In the genomic region with DNA sequence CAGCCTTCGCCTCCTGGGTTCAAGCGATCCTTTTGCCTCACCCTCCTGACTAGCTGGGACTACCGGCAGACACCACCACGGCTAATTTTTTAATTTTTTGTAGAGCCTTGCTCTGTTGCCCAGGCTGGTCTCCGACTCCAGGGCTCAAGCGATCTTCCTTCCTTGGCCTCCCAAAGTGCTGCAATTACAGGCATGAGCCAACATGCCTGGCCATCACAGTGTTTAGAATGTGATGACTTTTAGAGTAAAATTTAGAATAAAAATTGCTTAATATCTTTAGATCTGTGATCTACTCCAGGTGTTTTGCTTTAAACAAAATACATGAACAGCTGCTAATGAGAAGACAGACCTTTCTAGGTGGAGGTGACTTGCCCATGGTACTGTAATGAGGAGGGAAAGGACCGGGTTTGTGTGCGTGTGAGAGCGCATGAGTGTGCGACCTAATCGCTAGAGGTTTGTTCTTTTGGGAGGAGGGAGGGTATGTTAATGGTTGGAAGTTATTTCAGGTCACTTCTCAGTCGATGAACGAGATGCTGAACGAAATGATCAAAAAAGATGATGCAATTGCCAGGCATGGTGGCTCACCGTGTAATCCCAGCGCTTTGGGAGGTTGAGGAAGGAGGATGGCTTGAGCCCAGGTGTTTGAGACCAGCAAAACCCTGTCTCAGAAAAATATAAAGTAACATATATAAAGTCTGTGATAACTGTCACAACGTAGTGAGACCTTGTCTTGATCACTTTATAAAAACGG, we compare ENCODE assay signal across 12 cellular contexts. TPM values are rescaled to one million over a fixed set of nuclear protein-coding genes. Genes with fewer than 3 reads are reported as not detected.
DNase-seq lines count a peak whose midpoint lies in the region; ATAC-seq and TF ChIP-seq lines count a peak whose summit lies in the region.
"Had no signal": no experiment of that assay in that cellular context is flagged by ENCODE, and none has a peak within 500 bp of the region (broad histone marks: within the 10 kb centered on the region; RNA-seq: fewer than 3 reads in every experiment).

No MANE protein-coding gene starts in this region.

- H3K27me3 ChIP-seq in prostate gland (replicated peaks; ENCODE audit: insufficient read depth), result no peaks in the 10 kb centered on the region
- no peaks in the 10 kb centered on the region for H3K27me3 ChIP-seq in H7 (ENCODE audit: control insufficient read depth, insufficient read depth, low read length)
- H3K27me3 ChIP-seq: heart right ventricle, upper lobe of left lung had no signal

- peak overlapping the region; percentile 73 for H3K27ac Mint-ChIP-seq in activated CD4-positive, alpha-beta T cell treated with anti-CD3 and anti-CD28 coated beads, Interleukin-2, amount 10 ng/mL, durations not matched to agents 24 days and 14 days
- H3K27ac Mint-ChIP-seq in activated CD4-positive, alpha-beta memory T cell treated with anti-CD3 and anti-CD28 coated beads, Interleukin-2, amount 10 ng/mL, durations not matched to agents 7 days and 5 days, result no peak overlapping the region
- H3K27ac Mint-ChIP-seq in glutamatergic neuron (ENCODE audit: unreplicated experiment), result peak overlapping the region; percentile 86
- peak overlapping the region; percentile 94 for H3K27ac Mint-ChIP-seq in stimulated activated effector memory CD8-positive, alpha-beta T cell treated with anti-CD3 and anti-CD28 coated beads, Interleukin-12 subunit alpha, Interleukin-12 subunit beta, amount 100 ng/mL, for 72 hours

- no peak for TF ChIP-seq CTCF in glutamatergic neuron (IDR thresholded peaks at IDR 0.05; ENCODE audit: partially characterized antibody, unreplicated experiment)
- no peak for TF ChIP-seq CTCF in prostate gland (IDR thresholded peaks at IDR 0.05)

- peak overlapping the region; percentile 60 for H3K4me3 Mint-ChIP-seq in activated CD4-positive, alpha-beta T cell treated with anti-CD3 and anti-CD28 coated beads, Interleukin-2, amount 10 ng/mL, durations not matched to agents 24 days and 14 days
- H3K4me3 Mint-ChIP-seq in activated CD4-positive, alpha-beta memory T cell treated with anti-CD3 and anti-CD28 coated beads, Interleukin-2, amount 10 ng/mL, durations not matched to agents 7 days and 5 days, result peak overlapping the region; percentile 53
- H3K4me3 Mint-ChIP-seq in glutamatergic neuron (ENCODE audit: unreplicated experiment), result peak overlapping the region; percentile 87
- H3K4me3 Mint-ChIP-seq in stimulated activated effector memory CD8-positive, alpha-beta T cell treated with anti-CD3 and anti-CD28 coated beads, Interleukin-12 subunit alpha, Interleukin-12 subunit beta, amount 100 ng/mL, for 72 hours, result peak overlapping the region; percentile 90

- peaks cover 15% of the 10 kb centered on the region for H3K36me3 Mint-ChIP-seq in activated CD4-positive, alpha-beta T cell treated with anti-CD3 and anti-CD28 coated beads, Interleukin-2, amount 10 ng/mL, durations not matched to agents 24 days and 14 days (ENCODE audit: low read depth)
- H3K36me3 Mint-ChIP-seq in activated CD4-positive, alpha-beta memory T cell treated with anti-CD3 and anti-CD28 coated beads, Interleukin-2, amount 10 ng/mL, durations not matched to agents 7 days and 5 days (ENCODE audit: low read depth), result peaks cover 22% of the 10 kb centered on the region
- no peaks in the 10 kb centered on the region for H3K36me3 Mint-ChIP-seq in glutamatergic neuron (ENCODE audit: unreplicated experiment)
- peaks cover 32% of the 10 kb centered on the region for H3K36me3 Mint-ChIP-seq in stimulated activated effector memory CD8-positive, alpha-beta T cell treated with anti-CD3 and anti-CD28 coated beads, Interleukin-12 subunit alpha, Interleukin-12 subunit beta, amount 100 ng/mL, for 72 hours

- no peak for TF ChIP-seq POLR2A in prostate gland (IDR thresholded peaks at IDR 0.05)

- no peak for DNase-seq in activated CD4-positive, alpha-beta T cell treated with anti-CD3 and anti-CD28 coated beads, Interleukin-2, amount 10 ng/mL, durations not matched to agents 24 days and 14 days
- no peak for DNase-seq in activated CD4-positive, alpha-beta T cell treated with anti-CD3 and anti-CD28 coated beads, Interleukin-2, amount 50 U/mL, for 4 hours
- DNase-seq in activated CD4-positive, alpha-beta memory T cell treated with anti-CD3 and anti-CD28 coated beads, Interleukin-2, amount 10 ng/mL, durations not matched to agents 7 days and 5 days, result no peak
- no peak for DNase-seq in glutamatergic neuron
- DNase-seq in stimulated activated effector memory CD8-positive, alpha-beta T cell treated with anti-CD3 and anti-CD28 coated beads, Interleukin-12 subunit alpha, Interleukin-12 subunit beta, amount 100 ng/mL, for 72 hours (ENCODE audit: low spot score in 2 of 2), result no peak
- no peak for DNase-seq in prostate gland (ENCODE audit: low spot score)
- no peak for DNase-seq in H7
- DNase-seq: heart right ventricle, Kasumi-1, upper lobe of left lung had no signal

- CTCF ChIA-PET in activated CD4-positive, alpha-beta memory T cell treated with anti-CD3 and anti-CD28 coated beads, Interleukin-2, amount 10 ng/mL, durations not matched to agents 7 days and 5 days (lab: Charles Lee), result no interaction called here

- peaks cover 9% of the 10 kb centered on the region for H3K4me1 ChIP-seq in prostate gland (replicated peaks)

- H3K36me3 ChIP-seq in prostate gland, result no peaks in the 10 kb centered on the region
- H3K36me3 ChIP-seq in H7 (replicated peaks; ENCODE audit: control insufficient read depth, insufficient read depth, low read length), result no peaks in the 10 kb centered on the region; the same call in 1 of the 2 replicates
- H3K36me3 ChIP-seq: upper lobe of left lung had no signal

- peaks cover 34% of the 10 kb centered on the region for H3K4me1 Mint-ChIP-seq in activated CD4-positive, alpha-beta T cell treated with anti-CD3 and anti-CD28 coated beads, Interleukin-2, amount 10 ng/mL, durations not matched to agents 24 days and 14 days
- peaks cover 44% of the 10 kb centered on the region for H3K4me1 Mint-ChIP-seq in activated CD4-positive, alpha-beta memory T cell treated with anti-CD3 and anti-CD28 coated beads, Interleukin-2, amount 10 ng/mL, durations not matched to agents 7 days and 5 days
- H3K4me1 Mint-ChIP-seq in glutamatergic neuron (ENCODE audit: low read depth, unreplicated experiment), result peaks cover 21% of the 10 kb centered on the region
- peaks cover 39% of the 10 kb centered on the region for H3K4me1 Mint-ChIP-seq in stimulated activated effector memory CD8-positive, alpha-beta T cell treated with anti-CD3 and anti-CD28 coated beads, Interleukin-12 subunit alpha, Interleukin-12 subunit beta, amount 100 ng/mL, for 72 hours

- H3K9me3 ChIP-seq in prostate gland, result no peaks in the 10 kb centered on the region
- H3K9me3 ChIP-seq: heart right ventricle, upper lobe of left lung had no signal

- ATAC-seq in stimulated activated effector memory CD8-positive, alpha-beta T cell treated with anti-CD3 and anti-CD28 coated beads, Interleukin-12 subunit alpha, Interleukin-12 subunit beta, amount 100 ng/mL, for 72 hours, result no peak
- ATAC-seq in HG03175 (IDR thresholded peaks at IDR 0.05; ENCODE audit: unreplicated experiment), result no peak
- ATAC-seq: heart right ventricle, Panc1 had no signal

- no peaks in the 10 kb centered on the region for H3K9me3 Mint-ChIP-seq in activated CD4-positive, alpha-beta T cell treated with anti-CD3 and anti-CD28 coated beads, Interleukin-2, amount 10 ng/mL, durations not matched to agents 24 days and 14 days
- H3K9me3 Mint-ChIP-seq in activated CD4-positive, alpha-beta memory T cell treated with anti-CD3 and anti-CD28 coated beads, Interleukin-2, amount 10 ng/mL, durations not matched to agents 7 days and 5 days, result no peaks in the 10 kb centered on the region
- H3K9me3 Mint-ChIP-seq in glutamatergic neuron (ENCODE audit: unreplicated experiment), result peaks cover 12% of the 10 kb centered on the region
- no peaks in the 10 kb centered on the region for H3K9me3 Mint-ChIP-seq in stimulated activated effector memory CD8-positive, alpha-beta T cell treated with anti-CD3 and anti-CD28 coated beads, Interleukin-12 subunit alpha, Interleukin-12 subunit beta, amount 100 ng/mL, for 72 hours

- H3K4me3 ChIP-seq in prostate gland (peak overlapping the region in 1 of 2 donors; percentile 99), H7 (ENCODE audit: insufficient read depth, low read depth, low read length) (no peak overlapping the region)

- no peak overlapping the region for H3K27ac ChIP-seq in prostate gland

- H3K27me3 Mint-ChIP-seq in activated CD4-positive, alpha-beta T cell treated with anti-CD3 and anti-CD28 coated beads, Interleukin-2, amount 10 ng/mL, durations not matched to agents 24 days and 14 days, result no peaks in the 10 kb centered on the region
- H3K27me3 Mint-ChIP-seq in activated CD4-positive, alpha-beta memory T cell treated with anti-CD3 and anti-CD28 coated beads, Interleukin-2, amount 10 ng/mL, durations not matched to agents 7 days and 5 days, result no peaks in the 10 kb centered on the region
- H3K27me3 Mint-ChIP-seq in glutamatergic neuron (ENCODE audit: unreplicated experiment), result peaks cover 8% of the 10 kb centered on the region

- intact Hi-C loops in activated CD4-positive, alpha-beta T cell treated with anti-CD3 and anti-CD28 coated beads, Interleukin-2, amount 10 ng/mL, durations not matched to agents 24 days and 14 days (cut with micrococcal nuclease), result loop anchor here (10.0 kb wide), 1 partner anchor 309 kb away; a partner anchor contains a TSS
- intact Hi-C loops in prostate gland (cut with DNase I), result no loop called here

- 69% methylated on average over 18 of the region's 18 CpGs for whole genome bisulfite sequencing in prostate gland

- POLR2A ChIA-PET in activated CD4-positive, alpha-beta memory T cell treated with anti-CD3 and anti-CD28 coated beads, Interleukin-2, amount 10 ng/mL, durations not matched to agents 7 days and 5 days (lab: Charles Lee), result no interaction called here

RNA-seq across cellular contexts. Expression of a gene that starts 2.0 kb away (rescaled TPM):
- total RNA-seq in activated CD4-positive, alpha-beta T cell treated with anti-CD3 and anti-CD28 coated beads, Interleukin-2, amount 10 ng/mL, durations not matched to agents 24 days and 14 days, result 45.3 and 51.6 TPM in 2 replicates
- total RNA-seq in activated CD4-positive, alpha-beta memory T cell treated with anti-CD3 and anti-CD28 coated beads, Interleukin-2, amount 10 ng/mL, durations not matched to agents 7 days and 5 days, result 10 to 100 TPM; 34.9 to 36.2 TPM
- total RNA-seq in glutamatergic neuron (ENCODE audit: unreplicated experiment), result 62.0 TPM
- total RNA-seq in prostate gland, result 10 to 100 TPM; 18.4 to 20.1 TPM
- total RNA-seq in H7 (2014; rRNA removed; shearing (Covaris generic)), result 11.2 and 17.4 TPM in 2 replicates
